Comparison of ENCODE assay signal across 33 cellular contexts in genomic region chr3:85148056-85148455, GRCh38.
DNase-seq lines count a peak whose midpoint lies in the region; ATAC-seq and TF ChIP-seq lines count a peak whose summit lies in the region.
"Had no signal": no experiment of that assay in that cellular context is flagged by ENCODE, and none has a peak within 500 bp of the region (broad histone marks: within the 10 kb centered on the region; RNA-seq: fewer than 3 reads in every experiment).

No MANE protein-coding gene starts in this region.

- POLR2A ChIA-PET in PC-3 (lab: Charles Lee; ENCODE audit: unreplicated experiment): no interaction called here
- POLR2A ChIA-PET in activated CD8-positive, alpha-beta T cell treated with anti-CD3 and anti-CD28 coated beads for 36 hours (lab: Charles Lee): no interaction called here

- no peak overlapping the region for H3K9ac ChIP-seq in PC-3 (ENCODE audit: low read length)

- H3F3A ChIP-seq in PC-3 (ENCODE audit: low read length, unreplicated experiment): no peaks in the 10 kb centered on the region

- no peak overlapping the region for H3K4me2 ChIP-seq in PC-3 (ENCODE audit: low read length)

- H4K20me1 ChIP-seq in PC-3 (ENCODE audit: low read length): no peaks in the 10 kb centered on the region

- H3K9me2 ChIP-seq in PC-3 (replicated peaks; ENCODE audit: low read length): no peaks in the 10 kb centered on the region

- CTCF ChIA-PET in PC-3 (lab: Charles Lee): no interaction called here
- CTCF ChIA-PET in activated CD8-positive, alpha-beta T cell treated with anti-CD3 and anti-CD28 coated beads for 36 hours (lab: Charles Lee): no interaction called here

- no peaks in the 10 kb centered on the region for H3K4me1 Mint-ChIP-seq in activated CD8-positive, alpha-beta T cell treated with anti-CD3 and anti-CD28 coated beads for 36 hours (ENCODE audit: low read depth)
- H3K4me1 Mint-ChIP-seq: activated CD4-positive, alpha-beta T cell treated with anti-CD3 and anti-CD28 coated beads, Interleukin-2, amount 10 ng/mL, durations not matched to agents 7 days and 5 days; activated CD8-positive, alpha-beta memory T cell treated with anti-CD3 and anti-CD28 coated beads, Interleukin-2, amount 10 ng/mL, durations not matched to agents 7 days and 5 days; activated naive CD4-positive, alpha-beta T cell treated with anti-CD3 and anti-CD28 coated beads, Interleukin-2, amount 10 ng/mL, durations not matched to agents 7 days and 5 days; IgD-negative memory B cell had no signal

- H3K9me3 Mint-ChIP-seq in activated CD8-positive, alpha-beta T cell treated with anti-CD3 and anti-CD28 coated beads for 36 hours: peaks cover 5% of the 10 kb centered on the region

- no peaks in the 10 kb centered on the region for H3K36me3 ChIP-seq in PC-3 (ENCODE audit: low read depth, low read length)
- H3K36me3 ChIP-seq in upper lobe of left lung: no peaks in the 10 kb centered on the region
- H3K36me3 ChIP-seq: breast epithelium, colonic mucosa, ovary, uterus had no signal

- ATAC-seq in PC-3 (peak; percentile 48; the same call in 1 of the 2 replicates), upper lobe of left lung (ENCODE audit: low FRiP score in 2 of 2) (no peak)
- no peak for ATAC-seq in activated CD8-positive, alpha-beta T cell treated with anti-CD3 and anti-CD28 coated beads for 36 hours
- ATAC-seq: activated CD8-positive, alpha-beta memory T cell treated with anti-CD3 and anti-CD28 coated beads, Interleukin-2, amount 10 ng/mL, durations not matched to agents 7 days and 5 days; CD8-positive, alpha-beta T cell; effector memory CD8-positive, alpha-beta T cell; esophagus mucosa; foreskin keratinocyte; natural killer cell treated with Interleukin-12 subunit alpha and Interleukin-12 subunit beta and Interleukin-15 and Interleukin-18, amount 100 ng/mL, for 72 hours; right cardiac atrium; Right ventricle myocardium inferior had no signal

- WGBS in upper lobe of left lung, 2 donors: 8 to 27% methylated on average over 3 of the region's 3 CpGs

- no peaks in the 10 kb centered on the region for H3K36me3 Mint-ChIP-seq in activated CD8-positive, alpha-beta T cell treated with anti-CD3 and anti-CD28 coated beads for 36 hours (ENCODE audit: low read depth)
- H3K36me3 Mint-ChIP-seq: activated CD8-positive, alpha-beta memory T cell treated with anti-CD3 and anti-CD28 coated beads, Interleukin-2, amount 10 ng/mL, durations not matched to agents 7 days and 5 days; activated naive CD4-positive, alpha-beta T cell treated with anti-CD3 and anti-CD28 coated beads, Interleukin-2, amount 10 ng/mL, durations not matched to agents 7 days and 5 days; CD8-positive, alpha-beta T cell; IgD-negative memory B cell had no signal

- no peak for TF ChIP-seq POLR2A in upper lobe of left lung (IDR thresholded peaks at IDR 0.05)

- intact Hi-C loops in PC-3 (cut with micrococcal nuclease) (no loop called here), dorsolateral prefrontal cortex (cut with DNase I) (no loop called here)
- intact Hi-C loops in activated CD8-positive, alpha-beta T cell treated with anti-CD3 and anti-CD28 coated beads for 36 hours (cut with micrococcal nuclease): no loop called here

- no peaks in the 10 kb centered on the region for H3K4me1 ChIP-seq in PC-3 (ENCODE audit: insufficient read depth, low read length)
- no peaks in the 10 kb centered on the region for H3K4me1 ChIP-seq in upper lobe of left lung
- H3K4me1 ChIP-seq: breast epithelium, colonic mucosa, foreskin keratinocyte, testis, uterus had no signal

- no peaks in the 10 kb centered on the region for H3K27me3 Mint-ChIP-seq in activated CD8-positive, alpha-beta T cell treated with anti-CD3 and anti-CD28 coated beads for 36 hours
- H3K27me3 Mint-ChIP-seq: activated CD4-positive, alpha-beta T cell treated with anti-CD3 and anti-CD28 coated beads, Interleukin-2, amount 10 ng/mL, durations not matched to agents 7 days and 5 days; activated CD8-positive, alpha-beta memory T cell treated with anti-CD3 and anti-CD28 coated beads, Interleukin-2, amount 10 ng/mL, durations not matched to agents 7 days and 5 days; activated naive CD4-positive, alpha-beta T cell treated with anti-CD3 and anti-CD28 coated beads, Interleukin-2, amount 10 ng/mL, durations not matched to agents 7 days and 5 days; effector memory CD8-positive, alpha-beta T cell; IgD-negative memory B cell; natural killer cell treated with Interleukin-12 subunit alpha and Interleukin-12 subunit beta and Interleukin-15 and Interleukin-18, amount 100 ng/mL, for 72 hours had no signal

- H3K27ac ChIP-seq in PC-3 (ENCODE audit: low read length) (no peak overlapping the region), upper lobe of left lung (no peak overlapping the region), dorsolateral prefrontal cortex (peak overlapping the region in 8 of 59 donors; percentile 1 to 46 (median 26))
- H3K27ac ChIP-seq: breast epithelium, colonic mucosa, foreskin keratinocyte, ovary, testis, uterus had no signal

- no peak for TF ChIP-seq EP300 in upper lobe of left lung (IDR thresholded peaks at IDR 0.05)

- DNase-seq in NCI-H1436 (lab: John Stamatoyannopoulos, UW) (peak; percentile 1), NCI-H1436 treated with DMSO at 0.1 percent for 48 hours (lab: John Stamatoyannopoulos, UW) (no peak), NCI-H2029 treated with DMSO at 0.1 percent for 48 hours (lab: John Stamatoyannopoulos, UW) (peak; percentile 41), PC-3 (no peak), midbrain (lab: John Stamatoyannopoulos, UW) (peak; percentile 41), upper lobe of left lung (no peak), dorsolateral prefrontal cortex (no peak)
- no peak for DNase-seq in activated CD8-positive, alpha-beta T cell treated with anti-CD3 and anti-CD28 coated beads for 36 hours
- DNase-seq: activated CD4-positive, alpha-beta T cell treated with anti-CD3 and anti-CD28 coated beads, Interleukin-2, amount 10 ng/mL, durations not matched to agents 7 days and 5 days; activated CD8-positive, alpha-beta memory T cell treated with anti-CD3 and anti-CD28 coated beads, Interleukin-2, amount 10 ng/mL, durations not matched to agents 7 days and 5 days; activated naive CD4-positive, alpha-beta T cell treated with anti-CD3 and anti-CD28 coated beads, Interleukin-2, amount 10 ng/mL, durations not matched to agents 7 days and 5 days; AML-193; CD8-positive, alpha-beta T cell; colonic mucosa; DMS79 treated with DMSO at 0.1 percent for 48 hours; effector memory CD8-positive, alpha-beta T cell; foreskin keratinocyte; GOT3; NCI-H187; NCI-H446 treated with DMSO at 0.1 percent for 48 hours; ovary; right cardiac atrium; stimulated activated CD4-positive, alpha-beta T cell treated with anti-CD3 and anti-CD28 coated beads, Interleukin-12 subunit alpha, Interleukin-12 subunit beta, amount 100 ng/mL, for 4 hours; stimulated activated CD4-positive, alpha-beta T cell treated with anti-CD3 and anti-CD28 coated beads, Interleukin-4, amount 100 ng/mL, for 4 hours; stimulated activated naive CD4-positive, alpha-beta T cell treated with Interleukin-2 at 50 U/mL for 16 hours; T-helper 2 cell; testis; uterus had no signal

- H3K27ac Mint-ChIP-seq in activated CD8-positive, alpha-beta T cell treated with anti-CD3 and anti-CD28 coated beads for 36 hours: no peak overlapping the region
- H3K27ac Mint-ChIP-seq: activated CD4-positive, alpha-beta T cell treated with anti-CD3 and anti-CD28 coated beads, Interleukin-2, amount 10 ng/mL, durations not matched to agents 7 days and 5 days; activated CD8-positive, alpha-beta memory T cell treated with anti-CD3 and anti-CD28 coated beads, Interleukin-2, amount 10 ng/mL, durations not matched to agents 7 days and 5 days; activated naive CD4-positive, alpha-beta T cell treated with anti-CD3 and anti-CD28 coated beads, Interleukin-2, amount 10 ng/mL, durations not matched to agents 7 days and 5 days; CD8-positive, alpha-beta T cell; effector memory CD8-positive, alpha-beta T cell; IgD-negative memory B cell; natural killer cell treated with Interleukin-12 subunit alpha and Interleukin-12 subunit beta and Interleukin-15 and Interleukin-18, amount 100 ng/mL, for 72 hours had no signal

- H3K4me3 ChIP-seq in PC-3 (ENCODE audit: low read length) (no peak overlapping the region), upper lobe of left lung (no peak overlapping the region), dorsolateral prefrontal cortex (no peak overlapping the region)
- H3K4me3 ChIP-seq: breast epithelium, colonic mucosa, ovary, testis, uterus had no signal

- no peak overlapping the region for H2AFZ ChIP-seq in PC-3 (ENCODE audit: low read length)

- H3K79me2 ChIP-seq in PC-3 (ENCODE audit: low read length): no peaks in the 10 kb centered on the region

- H3K9me3 ChIP-seq in PC-3 (ENCODE audit: low read length) (no peaks in the 10 kb centered on the region), upper lobe of left lung (no peaks in the 10 kb centered on the region)
- H3K9me3 ChIP-seq: breast epithelium, colonic mucosa, ovary, testis, uterus had no signal

- TF ChIP-seq CTCF in PC-3 (conservative IDR thresholded peaks at IDR 0.05; ENCODE audit: low read depth, low read length) (no peak), upper lobe of left lung (IDR thresholded peaks at IDR 0.05) (no peak), dorsolateral prefrontal cortex (IDR thresholded peaks at IDR 0.05 in 54 of 56, conservative IDR thresholded peaks at IDR 0.05 in 2 of 56; ENCODE audit: low read depth in 1 of 56, partially characterized antibody in 56 of 56) (no peak)
- no peak for TF ChIP-seq CTCF in activated CD8-positive, alpha-beta T cell treated with anti-CD3 and anti-CD28 coated beads for 36 hours (IDR thresholded peaks at IDR 0.05)

- no peaks in the 10 kb centered on the region for H3K27me3 ChIP-seq in PC-3 (ENCODE audit: low read length)
- H3K27me3 ChIP-seq in upper lobe of left lung: no peaks in the 10 kb centered on the region
- H3K27me3 ChIP-seq in dorsolateral prefrontal cortex: no peaks in the 10 kb centered on the region
- H3K27me3 ChIP-seq: breast epithelium, colonic mucosa, foreskin keratinocyte, ovary, testis, uterus had no signal

- H3K4me3 Mint-ChIP-seq in activated CD8-positive, alpha-beta T cell treated with anti-CD3 and anti-CD28 coated beads for 36 hours: no peak overlapping the region
- H3K4me3 Mint-ChIP-seq: activated CD4-positive, alpha-beta T cell treated with anti-CD3 and anti-CD28 coated beads, Interleukin-2, amount 10 ng/mL, durations not matched to agents 7 days and 5 days; activated CD8-positive, alpha-beta memory T cell treated with anti-CD3 and anti-CD28 coated beads, Interleukin-2, amount 10 ng/mL, durations not matched to agents 7 days and 5 days; activated naive CD4-positive, alpha-beta T cell treated with anti-CD3 and anti-CD28 coated beads, Interleukin-2, amount 10 ng/mL, durations not matched to agents 7 days and 5 days; CD8-positive, alpha-beta T cell; effector memory CD8-positive, alpha-beta T cell; IgD-negative memory B cell; natural killer cell treated with Interleukin-12 subunit alpha and Interleukin-12 subunit beta and Interleukin-15 and Interleukin-18, amount 100 ng/mL, for 72 hours had no signal

- no TSS peak for BruUV-seq in PC-3 (replicated peaks; lab: Mats Ljungman, UMichigan)

Comparison
In these comparisons a context has a peak if more than half of its experiments do, and no peak if none do; other contexts are left out.
1. DNase-seq: peak in NCI-H1436 (single experiment), NCI-H2029 treated with DMSO at 0.1 percent for 48 hours (single experiment) and midbrain (single experiment); none in NCI-H1436 treated with DMSO at 0.1 percent for 48 hours (single experiment), PC-3 (single experiment), upper lobe of left lung (0 of 2), dorsolateral prefrontal cortex (0 of 10) and activated CD8-positive, alpha-beta T cell treated with anti-CD3 and anti-CD28 coated beads for 36 hours (single experiment).